Comparison of ENCODE assay signal across 24 cellular contexts in the genomic region with DNA sequence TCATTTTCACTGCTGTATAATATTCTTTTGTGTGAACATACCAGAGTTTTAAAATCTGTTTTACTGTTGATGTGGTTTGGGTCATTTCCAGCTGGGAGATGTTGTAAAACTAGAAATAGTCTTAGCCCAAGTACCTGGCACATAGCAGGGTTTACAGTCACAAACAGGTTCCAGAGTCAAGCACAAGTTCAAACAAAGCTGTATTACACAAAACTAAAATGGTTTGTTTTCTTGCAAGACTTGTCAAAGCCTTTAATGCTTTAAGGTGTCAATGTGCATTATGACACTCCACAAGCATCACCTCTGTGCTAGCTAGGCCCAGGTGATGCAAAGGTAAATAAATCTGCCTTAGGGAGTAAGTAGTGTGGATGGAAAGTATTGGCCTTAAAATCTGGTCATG.
"Had no signal": no experiment of that assay in that cellular context is flagged by ENCODE, and none has a peak within 500 bp of the region (broad histone marks: within the 10 kb centered on the region; RNA-seq: fewer than 3 reads in every experiment).

No MANE protein-coding gene starts in this region.

- DNase-seq: activated CD4-positive, alpha-beta T cell treated with anti-CD3 and anti-CD28 coated beads for 48 hours; activated CD4-positive, alpha-beta T cell treated with anti-CD3 and anti-CD28 coated beads, Interleukin-2, amount 50 U/mL, for 48 hours; activated CD8-positive, alpha-beta memory T cell treated with anti-CD3 and anti-CD28 coated beads for 24 hours; activated effector memory CD4-positive, alpha-beta T cell treated with Interleukin-2 at 50 U/mL for 16 hours; activated naive CD4-positive, alpha-beta T cell treated with anti-CD3 and anti-CD28 coated beads, Interleukin-2, amount 10 ng/mL, durations not matched to agents 7 days and 5 days; activated naive CD8-positive, alpha-beta T cell treated with anti-CD3 and anti-CD28 coated beads, Interleukin-2, amount 10 ng/mL, durations not matched to agents 7 days and 5 days; brain microvascular endothelial cell; central memory CD4-positive, alpha-beta T cell; endodermal cell; hippocampal formation; immature natural killer cell; natural killer cell; occipital lobe; right cardiac atrium; stimulated activated naive CD4-positive, alpha-beta T cell; T-helper 9 cell; tibial artery; upper lobe of right lung; WERI-Rb-1 had no signal

- H3K9ac ChIP-seq: neural progenitor cell had no signal

- H3K4me3 ChIP-seq: ascending aorta, gastroesophageal sphincter, neural progenitor cell, suprapubic skin, tibial artery, upper lobe of right lung had no signal

- H3K9me3 ChIP-seq: ascending aorta, suprapubic skin, tibial artery, upper lobe of right lung had no signal

- ATAC-seq: activated CD4-positive, CD25-positive, alpha-beta regulatory T cell treated with anti-CD3 and anti-CD28 coated beads, Interleukin-2, amount 50 U/mL, for 24 hours; gastroesophageal sphincter; natural killer cell; right cardiac atrium; upper lobe of right lung had no signal

- H3K4me2 ChIP-seq: neural progenitor cell had no signal

- H3K27me3 ChIP-seq: ascending aorta, brain microvascular endothelial cell, gastroesophageal sphincter, neural progenitor cell, suprapubic skin, tibial artery, upper lobe of right lung had no signal

- H2AFZ ChIP-seq: neural progenitor cell had no signal

- H3K27ac ChIP-seq: ascending aorta, brain microvascular endothelial cell, gastroesophageal sphincter, neural progenitor cell, suprapubic skin, tibial artery, upper lobe of right lung, WERI-Rb-1 had no signal

- H3K36me3 ChIP-seq: ascending aorta, brain microvascular endothelial cell, gastroesophageal sphincter, neural progenitor cell, suprapubic skin, tibial artery, upper lobe of right lung, WERI-Rb-1 had no signal
